ENCODE assay signal across 19 cellular contexts in genomic region chr16:895371-895770, GRCh38.
"Had no signal": no experiment of that assay in that cellular context is flagged by ENCODE, and none has a peak within 500 bp of the region (broad histone marks: within the 10 kb centered on the region; RNA-seq: fewer than 3 reads in every experiment).

No MANE protein-coding gene starts in this region.

- H3K27me3 Mint-ChIP-seq: dendritic cell treated with granulocyte-macrophage colony-stimulating factor and Interleukin-4, amounts not matched to agents 40 ng/mL and 50 ng/mL, for 4 days; naive thymus-derived CD8-positive, alpha-beta T cell had no signal

- H3K4me3 ChIP-seq: esophagus squamous epithelium, gastroesophageal sphincter, mucosa of descending colon, sigmoid colon, skin epidermis, suprapubic skin, tibial artery, upper lobe of right lung, vagina had no signal

- H3K27ac Mint-ChIP-seq: dendritic cell treated with granulocyte-macrophage colony-stimulating factor and Interleukin-4, amounts not matched to agents 40 ng/mL and 50 ng/mL, for 4 days; naive thymus-derived CD8-positive, alpha-beta T cell had no signal

- DNase-seq: esophagus squamous epithelium; foreskin fibroblast; glutamatergic neuron; left cardiac atrium; naive thymus-derived CD8-positive, alpha-beta T cell; posterior cingulate gyrus; sigmoid colon; stimulated activated CD4-positive, alpha-beta T cell treated with anti-CD3 and anti-CD28 coated beads, Interleukin-2, amount 100 ng/mL, for 24 hours; stimulated activated naive CD4-positive, alpha-beta T cell treated with Interleukin-2 at 50 U/mL for 16 hours; tibial artery; upper lobe of right lung had no signal

- H3K27ac ChIP-seq: esophagus squamous epithelium, skin epidermis, suprapubic skin, tibial artery, upper lobe of right lung, vagina had no signal

- H3K27me3 ChIP-seq: esophagus squamous epithelium, gastroesophageal sphincter, sigmoid colon, suprapubic skin, tibial artery, upper lobe of right lung, vagina had no signal

- H3K4me3 Mint-ChIP-seq: dendritic cell treated with granulocyte-macrophage colony-stimulating factor and Interleukin-4, amounts not matched to agents 40 ng/mL and 50 ng/mL, for 4 days; naive thymus-derived CD8-positive, alpha-beta T cell had no signal

- ATAC-seq: gastroesophageal sphincter; left cardiac atrium; mucosa of descending colon; naive thymus-derived CD8-positive, alpha-beta T cell; upper lobe of right lung had no signal

- H3K4me1 ChIP-seq: esophagus squamous epithelium, sigmoid colon, suprapubic skin, tibial artery, upper lobe of right lung, vagina had no signal

- H3K9me3 Mint-ChIP-seq: dendritic cell treated with granulocyte-macrophage colony-stimulating factor and Interleukin-4, amounts not matched to agents 40 ng/mL and 50 ng/mL, for 4 days; naive thymus-derived CD8-positive, alpha-beta T cell had no signal

- FAIRE-seq: colon, keratinocyte had no signal

- H3K9me3 ChIP-seq: esophagus squamous epithelium, gastroesophageal sphincter, mucosa of descending colon, sigmoid colon, suprapubic skin, tibial artery, upper lobe of right lung, vagina had no signal
